In genomic region chr3:138935864-138936762, GRCh38 we compare ENCODE assay signal across 1 cellular context.
A peak's percentile ranks its signal among the peaks of the same experiment; 100 is the strongest.
TF ChIP-seq lines count a peak whose summit lies in the region.

No MANE protein-coding gene starts in this region.

TF ChIP-seq in K562, 482 proteins besides CTCF, POLR2A, EP300 and RAD21 (continued from another document and continues in another):
- TF ChIP-seq, protein P1, sequence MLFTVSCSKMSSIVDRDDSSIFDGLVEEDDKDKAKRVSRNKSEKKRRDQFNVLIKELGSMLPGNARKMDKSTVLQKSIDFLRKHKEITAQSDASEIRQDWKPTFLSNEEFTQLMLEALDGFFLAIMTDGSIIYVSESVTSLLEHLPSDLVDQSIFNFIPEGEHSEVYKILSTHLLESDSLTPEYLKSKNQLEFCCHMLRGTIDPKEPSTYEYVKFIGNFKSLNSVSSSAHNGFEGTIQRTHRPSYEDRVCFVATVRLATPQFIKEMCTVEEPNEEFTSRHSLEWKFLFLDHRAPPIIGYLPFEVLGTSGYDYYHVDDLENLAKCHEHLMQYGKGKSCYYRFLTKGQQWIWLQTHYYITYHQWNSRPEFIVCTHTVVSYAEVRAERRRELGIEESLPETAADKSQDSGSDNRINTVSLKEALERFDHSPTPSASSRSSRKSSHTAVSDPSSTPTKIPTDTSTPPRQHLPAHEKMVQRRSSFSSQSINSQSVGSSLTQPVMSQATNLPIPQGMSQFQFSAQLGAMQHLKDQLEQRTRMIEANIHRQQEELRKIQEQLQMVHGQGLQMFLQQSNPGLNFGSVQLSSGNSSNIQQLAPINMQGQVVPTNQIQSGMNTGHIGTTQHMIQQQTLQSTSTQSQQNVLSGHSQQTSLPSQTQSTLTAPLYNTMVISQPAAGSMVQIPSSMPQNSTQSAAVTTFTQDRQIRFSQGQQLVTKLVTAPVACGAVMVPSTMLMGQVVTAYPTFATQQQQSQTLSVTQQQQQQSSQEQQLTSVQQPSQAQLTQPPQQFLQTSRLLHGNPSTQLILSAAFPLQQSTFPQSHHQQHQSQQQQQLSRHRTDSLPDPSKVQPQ (CRISPR knock-in tag; IDR thresholded peaks at IDR 0.05; ENCODE audit: borderline replicate concordance), result no peak
- TF ChIP-seq ZNF592 (IDR thresholded peaks at IDR 0.05) (peak; percentile 57), ZBTB49 (CRISPR knock-in tag; IDR thresholded peaks at IDR 0.05; ENCODE audit: borderline replicate concordance) (no peak), SUPT5H (IDR thresholded peaks at IDR 0.05) (0 out of 2 replicates have a peak, but pooled peaks have one; percentile 35), SMARCA5 (IDR thresholded peaks at IDR 0.05) (no peak), RBBP5 (IDR thresholded peaks at IDR 0.05; ENCODE audit: borderline replicate concordance, insufficient read depth, low read length, poor library complexity, severe bottlenecking) (peak; percentile 58), SRSF3 (IDR thresholded peaks at IDR 0.05; ENCODE audit: insufficient read depth, low read length) (no peak), MCM2 (IDR thresholded peaks at IDR 0.05; ENCODE audit: low read depth) (no peak), SMAD3 (CRISPR knock-in tag; conservative IDR thresholded peaks at IDR 0.05) (no peak; the same call in 1 of the 2 replicates), SP1 (CRISPR knock-in tag; IDR thresholded peaks at IDR 0.05) (peak; percentile 68; the same call in 1 of the 2 replicates), TCF15 (CRISPR knock-in tag; IDR thresholded peaks at IDR 0.05) (no peak), HMGXB4 (CRISPR knock-in tag; IDR thresholded peaks at IDR 0.05) (no peak; the same call in 1 of the 2 replicates), HDAC1 (IDR thresholded peaks at IDR 0.05) (peak in 1 of 2 experiments; percentile 45; a peak in 1 of 4 replicates), NFIC (IDR thresholded peaks at IDR 0.05) (peak; percentile 68), HNRNPUL1 (IDR thresholded peaks at IDR 0.05; ENCODE audit: low read length) (no peak), SMAD4 (CRISPR knock-in tag; conservative IDR thresholded peaks at IDR 0.05) (peak; percentile 58; the same call in 1 of the 2 replicates), NCOR1 (IDR thresholded peaks at IDR 0.05) (no peak), E2F1 (CRISPR knock-in tag; IDR thresholded peaks at IDR 0.05) (no peak), FOXP1 (CRISPR knock-in tag; IDR thresholded peaks at IDR 0.05) (peak; percentile 57; the same call in 1 of the 2 replicates), NR2C1 (IDR thresholded peaks at IDR 0.05) (no peak), NR2C1 (tag; IDR thresholded peaks at IDR 0.05) (no peak), DLX4 (CRISPR knock-in tag; IDR thresholded peaks at IDR 0.05) (no peak)
- TF ChIP-seq, protein P2, sequence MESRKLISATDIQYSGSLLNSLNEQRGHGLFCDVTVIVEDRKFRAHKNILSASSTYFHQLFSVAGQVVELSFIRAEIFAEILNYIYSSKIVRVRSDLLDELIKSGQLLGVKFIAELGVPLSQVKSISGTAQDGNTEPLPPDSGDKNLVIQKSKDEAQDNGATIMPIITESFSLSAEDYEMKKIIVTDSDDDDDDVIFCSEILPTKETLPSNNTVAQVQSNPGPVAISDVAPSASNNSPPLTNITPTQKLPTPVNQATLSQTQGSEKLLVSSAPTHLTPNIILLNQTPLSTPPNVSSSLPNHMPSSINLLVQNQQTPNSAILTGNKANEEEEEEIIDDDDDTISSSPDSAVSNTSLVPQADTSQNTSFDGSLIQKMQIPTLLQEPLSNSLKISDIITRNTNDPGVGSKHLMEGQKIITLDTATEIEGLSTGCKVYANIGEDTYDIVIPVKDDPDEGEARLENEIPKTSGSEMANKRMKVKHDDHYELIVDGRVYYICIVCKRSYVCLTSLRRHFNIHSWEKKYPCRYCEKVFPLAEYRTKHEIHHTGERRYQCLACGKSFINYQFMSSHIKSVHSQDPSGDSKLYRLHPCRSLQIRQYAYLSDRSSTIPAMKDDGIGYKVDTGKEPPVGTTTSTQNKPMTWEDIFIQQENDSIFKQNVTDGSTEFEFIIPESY (CRISPR knock-in tag; IDR thresholded peaks at IDR 0.05), result no peak
- TF ChIP-seq, protein P3, sequence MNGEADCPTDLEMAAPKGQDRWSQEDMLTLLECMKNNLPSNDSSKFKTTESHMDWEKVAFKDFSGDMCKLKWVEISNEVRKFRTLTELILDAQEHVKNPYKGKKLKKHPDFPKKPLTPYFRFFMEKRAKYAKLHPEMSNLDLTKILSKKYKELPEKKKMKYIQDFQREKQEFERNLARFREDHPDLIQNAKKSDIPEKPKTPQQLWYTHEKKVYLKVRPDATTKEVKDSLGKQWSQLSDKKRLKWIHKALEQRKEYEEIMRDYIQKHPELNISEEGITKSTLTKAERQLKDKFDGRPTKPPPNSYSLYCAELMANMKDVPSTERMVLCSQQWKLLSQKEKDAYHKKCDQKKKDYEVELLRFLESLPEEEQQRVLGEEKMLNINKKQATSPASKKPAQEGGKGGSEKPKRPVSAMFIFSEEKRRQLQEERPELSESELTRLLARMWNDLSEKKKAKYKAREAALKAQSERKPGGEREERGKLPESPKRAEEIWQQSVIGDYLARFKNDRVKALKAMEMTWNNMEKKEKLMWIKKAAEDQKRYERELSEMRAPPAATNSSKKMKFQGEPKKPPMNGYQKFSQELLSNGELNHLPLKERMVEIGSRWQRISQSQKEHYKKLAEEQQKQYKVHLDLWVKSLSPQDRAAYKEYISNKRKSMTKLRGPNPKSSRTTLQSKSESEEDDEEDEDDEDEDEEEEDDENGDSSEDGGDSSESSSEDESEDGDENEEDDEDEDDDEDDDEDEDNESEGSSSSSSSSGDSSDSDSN (IDR thresholded peaks at IDR 0.05; ENCODE audit: borderline replicate concordance in 1 of 2, low read depth in 2 of 2, low read length in 2 of 2), result peak in 1 of 2 experiments; percentile 92; a peak in 2 of 4 replicates
- TF ChIP-seq, protein P4, sequence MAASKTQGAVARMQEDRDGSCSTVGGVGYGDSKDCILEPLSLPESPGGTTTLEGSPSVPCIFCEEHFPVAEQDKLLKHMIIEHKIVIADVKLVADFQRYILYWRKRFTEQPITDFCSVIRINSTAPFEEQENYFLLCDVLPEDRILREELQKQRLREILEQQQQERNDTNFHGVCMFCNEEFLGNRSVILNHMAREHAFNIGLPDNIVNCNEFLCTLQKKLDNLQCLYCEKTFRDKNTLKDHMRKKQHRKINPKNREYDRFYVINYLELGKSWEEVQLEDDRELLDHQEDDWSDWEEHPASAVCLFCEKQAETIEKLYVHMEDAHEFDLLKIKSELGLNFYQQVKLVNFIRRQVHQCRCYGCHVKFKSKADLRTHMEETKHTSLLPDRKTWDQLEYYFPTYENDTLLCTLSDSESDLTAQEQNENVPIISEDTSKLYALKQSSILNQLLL (CRISPR knock-in tag; IDR thresholded peaks at IDR 0.05; ENCODE audit: borderline replicate concordance), result no peak
- TF ChIP-seq, protein P5, sequence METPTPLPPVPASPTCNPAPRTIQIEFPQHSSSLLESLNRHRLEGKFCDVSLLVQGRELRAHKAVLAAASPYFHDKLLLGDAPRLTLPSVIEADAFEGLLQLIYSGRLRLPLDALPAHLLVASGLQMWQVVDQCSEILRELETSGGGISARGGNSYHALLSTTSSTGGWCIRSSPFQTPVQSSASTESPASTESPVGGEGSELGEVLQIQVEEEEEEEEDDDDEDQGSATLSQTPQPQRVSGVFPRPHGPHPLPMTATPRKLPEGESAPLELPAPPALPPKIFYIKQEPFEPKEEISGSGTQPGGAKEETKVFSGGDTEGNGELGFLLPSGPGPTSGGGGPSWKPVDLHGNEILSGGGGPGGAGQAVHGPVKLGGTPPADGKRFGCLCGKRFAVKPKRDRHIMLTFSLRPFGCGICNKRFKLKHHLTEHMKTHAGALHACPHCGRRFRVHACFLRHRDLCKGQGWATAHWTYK (CRISPR knock-in tag; IDR thresholded peaks at IDR 0.05), result peak; percentile 45; the same call in 1 of the 2 replicates
- TF ChIP-seq, protein P6, sequence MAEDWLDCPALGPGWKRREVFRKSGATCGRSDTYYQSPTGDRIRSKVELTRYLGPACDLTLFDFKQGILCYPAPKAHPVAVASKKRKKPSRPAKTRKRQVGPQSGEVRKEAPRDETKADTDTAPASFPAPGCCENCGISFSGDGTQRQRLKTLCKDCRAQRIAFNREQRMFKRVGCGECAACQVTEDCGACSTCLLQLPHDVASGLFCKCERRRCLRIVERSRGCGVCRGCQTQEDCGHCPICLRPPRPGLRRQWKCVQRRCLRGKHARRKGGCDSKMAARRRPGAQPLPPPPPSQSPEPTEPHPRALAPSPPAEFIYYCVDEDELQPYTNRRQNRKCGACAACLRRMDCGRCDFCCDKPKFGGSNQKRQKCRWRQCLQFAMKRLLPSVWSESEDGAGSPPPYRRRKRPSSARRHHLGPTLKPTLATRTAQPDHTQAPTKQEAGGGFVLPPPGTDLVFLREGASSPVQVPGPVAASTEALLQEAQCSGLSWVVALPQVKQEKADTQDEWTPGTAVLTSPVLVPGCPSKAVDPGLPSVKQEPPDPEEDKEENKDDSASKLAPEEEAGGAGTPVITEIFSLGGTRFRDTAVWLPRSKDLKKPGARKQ (CRISPR knock-in tag; IDR thresholded peaks at IDR 0.05), result peak; percentile 74; the same call in 1 of the 2 replicates
